In genomic region chr20:63943808-63944077, GRCh38 we compare ENCODE assay signal across 18 cellular contexts.
"Had no signal": no experiment of that assay in that cellular context is flagged by ENCODE, and none has a peak within 500 bp of the region (broad histone marks: within the 10 kb centered on the region; RNA-seq: fewer than 3 reads in every experiment).

No MANE protein-coding gene starts in this region.

- H3K27me3 Mint-ChIP-seq: activated CD4-positive, alpha-beta memory T cell treated with anti-CD3 and anti-CD28 coated beads, Interleukin-2, amount 10 ng/mL, durations not matched to agents 7 days and 5 days; activated T-cell treated with anti-CD3 and anti-CD28 coated beads, Interleukin-2, amount 50 U/mL, for 24 hours; brain; stimulated activated naive CD8-positive, alpha-beta T cell treated with anti-CD3 and anti-CD28 coated beads, Interleukin-15, Interleukin-2, amounts not matched to agents 100 ng/mL and 50 ng/mL, for 24 hours had no signal

- H3K9me3 ChIP-seq: colonic mucosa had no signal

- H3K27ac ChIP-seq: colonic mucosa had no signal

- H3K27me3 ChIP-seq: colonic mucosa had no signal

- H3K9me3 Mint-ChIP-seq: activated T-cell treated with anti-CD3 and anti-CD28 coated beads, Interleukin-2, amount 50 U/mL, for 24 hours; activated T-helper 2 cell treated with anti-CD3 and anti-CD28 coated beads, Interferon-gamma antibody, Interleukin-2, Interleukin-4, amounts not matched to agents 10 μg/mL and 5 μg/mL and 100 μg/mL, durations not matched to agents 14 hours and 24 hours and 36 hours; brain; nephron progenitor cell; stimulated activated naive CD8-positive, alpha-beta T cell treated with anti-CD3 and anti-CD28 coated beads, Interleukin-15, Interleukin-2, amounts not matched to agents 100 ng/mL and 50 ng/mL, for 24 hours had no signal

- H3K4me3 Mint-ChIP-seq: activated CD4-positive, alpha-beta memory T cell treated with anti-CD3 and anti-CD28 coated beads, Interleukin-2, amount 10 ng/mL, durations not matched to agents 7 days and 5 days; activated T-cell treated with anti-CD3 and anti-CD28 coated beads, Interleukin-2, amount 50 U/mL, for 24 hours; brain; nephron progenitor cell; stimulated activated naive CD8-positive, alpha-beta T cell treated with anti-CD3 and anti-CD28 coated beads, Interleukin-15, Interleukin-2, amounts not matched to agents 100 ng/mL and 50 ng/mL, for 24 hours had no signal

- H3K27ac Mint-ChIP-seq: activated T-helper 2 cell treated with anti-CD3 and anti-CD28 coated beads, Interferon-gamma antibody, Interleukin-2, Interleukin-4, amounts not matched to agents 10 μg/mL and 5 μg/mL and 100 μg/mL, durations not matched to agents 14 hours and 24 hours and 36 hours; nephron progenitor cell; stimulated activated naive CD8-positive, alpha-beta T cell treated with anti-CD3 and anti-CD28 coated beads, Interleukin-15, Interleukin-2, amounts not matched to agents 100 ng/mL and 50 ng/mL, for 24 hours had no signal

- DNase-seq: activated CD4-positive, alpha-beta memory T cell treated with anti-CD3 and anti-CD28 coated beads, Interleukin-2, amount 10 ng/mL, durations not matched to agents 7 days and 5 days; activated CD4-positive, alpha-beta T cell treated with anti-CD3 and anti-CD28 coated beads for 48 hours; activated CD4-positive, CD25-positive, alpha-beta regulatory T cell; activated naive CD4-positive, alpha-beta T cell treated with Interleukin-2 at 50 U/mL for 16 hours; activated T-cell treated with anti-CD3 and anti-CD28 coated beads, Interleukin-2, amount 50 U/mL, for 24 hours; anterior cingulate cortex; central memory CD4-positive, alpha-beta T cell; colonic mucosa; hippocampal formation; islet precursor cell; left colon; mammary epithelial cell; midbrain; nephron progenitor cell; occipital lobe had no signal

- H3K4me3 ChIP-seq: colonic mucosa had no signal

- ATAC-seq: left colon had no signal
